1 cellular context compared by ENCODE assay signal in the genomic region with DNA sequence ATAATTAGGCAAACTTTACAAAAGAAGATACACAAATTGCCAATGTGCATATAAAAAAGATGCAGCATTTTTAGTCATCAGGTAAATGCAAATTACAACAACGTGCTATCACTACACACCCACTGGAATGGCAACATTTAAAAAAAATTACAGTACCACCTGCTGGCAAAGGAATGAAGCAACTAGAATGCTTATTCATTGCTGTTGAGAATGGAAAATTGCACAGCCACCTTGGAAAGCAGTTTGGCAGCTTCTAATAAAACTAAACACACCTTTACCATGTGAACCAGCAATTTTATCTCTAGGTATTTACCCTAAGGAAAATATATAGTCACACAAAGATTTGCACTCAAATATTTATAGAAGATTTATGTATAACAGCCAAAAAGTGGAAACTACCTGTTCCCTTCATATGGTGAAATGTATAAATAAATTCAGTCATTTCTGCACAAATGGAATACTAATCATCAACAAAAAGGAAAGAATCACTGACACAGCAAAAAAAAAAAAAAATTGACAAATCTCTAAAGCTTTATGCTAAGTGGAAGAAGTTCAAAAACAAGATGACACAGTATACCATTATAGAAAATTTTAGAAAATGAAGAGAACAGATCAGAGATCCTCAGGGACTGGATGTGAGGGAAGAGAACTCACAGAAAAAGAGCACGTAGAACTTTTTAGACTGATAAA.
TF ChIP-seq lines count a peak whose summit lies in the region.

No MANE protein-coding gene starts in this region.

TF ChIP-seq in GM23338, 12 proteins besides CTCF, POLR2A, EP300 and RAD21 (continued from another document):
- TF ChIP-seq, protein P1, sequence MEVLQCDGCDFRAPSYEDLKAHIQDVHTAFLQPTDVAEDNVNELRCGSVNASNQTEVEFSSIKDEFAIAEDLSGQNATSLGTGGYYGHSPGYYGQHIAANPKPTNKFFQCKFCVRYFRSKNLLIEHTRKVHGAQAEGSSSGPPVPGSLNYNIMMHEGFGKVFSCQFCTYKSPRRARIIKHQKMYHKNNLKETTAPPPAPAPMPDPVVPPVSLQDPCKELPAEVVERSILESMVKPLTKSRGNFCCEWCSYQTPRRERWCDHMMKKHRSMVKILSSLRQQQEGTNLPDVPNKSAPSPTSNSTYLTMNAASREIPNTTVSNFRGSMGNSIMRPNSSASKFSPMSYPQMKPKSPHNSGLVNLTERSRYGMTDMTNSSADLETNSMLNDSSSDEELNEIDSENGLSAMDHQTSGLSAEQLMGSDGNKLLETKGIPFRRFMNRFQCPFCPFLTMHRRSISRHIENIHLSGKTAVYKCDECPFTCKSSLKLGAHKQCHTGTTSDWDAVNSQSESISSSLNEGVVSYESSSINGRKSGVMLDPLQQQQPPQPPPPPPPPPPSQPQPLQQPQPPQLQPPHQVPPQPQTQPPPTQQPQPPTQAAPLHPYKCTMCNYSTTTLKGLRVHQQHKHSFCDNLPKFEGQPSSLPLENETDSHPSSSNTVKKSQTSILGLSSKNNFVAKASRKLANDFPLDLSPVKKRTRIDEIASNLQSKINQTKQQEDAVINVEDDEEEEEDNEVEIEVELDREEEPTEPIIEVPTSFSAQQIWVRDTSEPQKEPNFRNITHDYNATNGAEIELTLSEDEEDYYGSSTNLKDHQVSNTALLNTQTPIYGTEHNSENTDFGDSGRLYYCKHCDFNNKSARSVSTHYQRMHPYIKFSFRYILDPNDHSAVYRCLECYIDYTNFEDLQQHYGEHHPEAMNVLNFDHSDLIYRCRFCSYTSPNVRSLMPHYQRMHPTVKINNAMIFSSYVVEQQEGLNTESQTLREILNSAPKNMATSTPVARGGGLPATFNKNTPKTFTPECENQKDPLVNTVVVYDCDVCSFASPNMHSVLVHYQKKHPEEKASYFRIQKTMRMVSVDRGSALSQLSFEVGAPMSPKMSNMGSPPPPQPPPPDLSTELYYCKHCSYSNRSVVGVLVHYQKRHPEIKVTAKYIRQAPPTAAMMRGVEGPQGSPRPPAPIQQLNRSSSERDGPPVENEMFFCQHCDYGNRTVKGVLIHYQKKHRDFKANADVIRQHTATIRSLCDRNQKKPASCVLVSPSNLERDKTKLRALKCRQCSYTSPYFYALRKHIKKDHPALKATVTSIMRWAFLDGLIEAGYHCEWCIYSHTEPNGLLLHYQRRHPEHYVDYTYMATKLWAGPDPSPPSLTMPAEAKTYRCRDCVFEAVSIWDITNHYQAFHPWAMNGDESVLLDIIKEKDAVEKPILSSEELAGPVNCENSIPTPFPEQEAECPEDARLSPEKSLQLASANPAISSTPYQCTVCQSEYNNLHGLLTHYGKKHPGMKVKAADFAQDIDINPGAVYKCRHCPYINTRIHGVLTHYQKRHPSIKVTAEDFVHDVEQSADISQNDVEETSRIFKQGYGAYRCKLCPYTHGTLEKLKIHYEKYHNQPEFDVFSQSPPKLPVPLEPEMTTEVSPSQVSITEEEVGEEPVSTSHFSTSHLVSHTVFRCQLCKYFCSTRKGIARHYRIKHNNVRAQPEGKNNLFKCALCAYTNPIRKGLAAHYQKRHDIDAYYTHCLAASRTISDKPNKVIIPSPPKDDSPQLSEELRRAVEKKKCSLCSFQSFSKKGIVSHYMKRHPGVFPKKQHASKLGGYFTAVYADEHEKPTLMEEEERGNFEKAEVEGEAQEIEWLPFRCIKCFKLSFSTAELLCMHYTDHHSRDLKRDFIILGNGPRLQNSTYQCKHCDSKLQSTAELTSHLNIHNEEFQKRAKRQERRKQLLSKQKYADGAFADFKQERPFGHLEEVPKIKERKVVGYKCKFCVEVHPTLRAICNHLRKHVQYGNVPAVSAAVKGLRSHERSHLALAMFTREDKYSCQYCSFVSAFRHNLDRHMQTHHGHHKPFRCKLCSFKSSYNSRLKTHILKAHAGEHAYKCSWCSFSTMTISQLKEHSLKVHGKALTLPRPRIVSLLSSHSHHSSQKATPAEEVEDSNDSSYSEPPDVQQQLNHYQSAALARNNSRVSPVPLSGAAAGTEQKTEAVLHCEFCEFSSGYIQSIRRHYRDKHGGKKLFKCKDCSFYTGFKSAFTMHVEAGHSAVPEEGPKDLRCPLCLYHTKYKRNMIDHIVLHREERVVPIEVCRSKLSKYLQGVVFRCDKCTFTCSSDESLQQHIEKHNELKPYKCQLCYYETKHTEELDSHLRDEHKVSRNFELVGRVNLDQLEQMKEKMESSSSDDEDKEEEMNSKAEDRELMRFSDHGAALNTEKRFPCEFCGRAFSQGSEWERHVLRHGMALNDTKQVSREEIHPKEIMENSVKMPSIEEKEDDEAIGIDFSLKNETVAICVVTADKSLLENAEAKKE (CRISPR knock-in tag; IDR thresholded peaks at IDR 0.05), result no peak
- TF ChIP-seq, protein P2, sequence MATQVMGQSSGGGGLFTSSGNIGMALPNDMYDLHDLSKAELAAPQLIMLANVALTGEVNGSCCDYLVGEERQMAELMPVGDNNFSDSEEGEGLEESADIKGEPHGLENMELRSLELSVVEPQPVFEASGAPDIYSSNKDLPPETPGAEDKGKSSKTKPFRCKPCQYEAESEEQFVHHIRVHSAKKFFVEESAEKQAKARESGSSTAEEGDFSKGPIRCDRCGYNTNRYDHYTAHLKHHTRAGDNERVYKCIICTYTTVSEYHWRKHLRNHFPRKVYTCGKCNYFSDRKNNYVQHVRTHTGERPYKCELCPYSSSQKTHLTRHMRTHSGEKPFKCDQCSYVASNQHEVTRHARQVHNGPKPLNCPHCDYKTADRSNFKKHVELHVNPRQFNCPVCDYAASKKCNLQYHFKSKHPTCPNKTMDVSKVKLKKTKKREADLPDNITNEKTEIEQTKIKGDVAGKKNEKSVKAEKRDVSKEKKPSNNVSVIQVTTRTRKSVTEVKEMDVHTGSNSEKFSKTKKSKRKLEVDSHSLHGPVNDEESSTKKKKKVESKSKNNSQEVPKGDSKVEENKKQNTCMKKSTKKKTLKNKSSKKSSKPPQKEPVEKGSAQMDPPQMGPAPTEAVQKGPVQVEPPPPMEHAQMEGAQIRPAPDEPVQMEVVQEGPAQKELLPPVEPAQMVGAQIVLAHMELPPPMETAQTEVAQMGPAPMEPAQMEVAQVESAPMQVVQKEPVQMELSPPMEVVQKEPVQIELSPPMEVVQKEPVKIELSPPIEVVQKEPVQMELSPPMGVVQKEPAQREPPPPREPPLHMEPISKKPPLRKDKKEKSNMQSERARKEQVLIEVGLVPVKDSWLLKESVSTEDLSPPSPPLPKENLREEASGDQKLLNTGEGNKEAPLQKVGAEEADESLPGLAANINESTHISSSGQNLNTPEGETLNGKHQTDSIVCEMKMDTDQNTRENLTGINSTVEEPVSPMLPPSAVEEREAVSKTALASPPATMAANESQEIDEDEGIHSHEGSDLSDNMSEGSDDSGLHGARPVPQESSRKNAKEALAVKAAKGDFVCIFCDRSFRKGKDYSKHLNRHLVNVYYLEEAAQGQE (IDR thresholded peaks at IDR 0.05; ENCODE audit: unreplicated experiment), result no peak
- TF ChIP-seq ZNF331 (CRISPR knock-in tag; IDR thresholded peaks at IDR 0.05; ENCODE audit: low read depth) (no peak), CREB1 (CRISPR knock-in tag; IDR thresholded peaks at IDR 0.05; ENCODE audit: low read depth) (no peak), JUNB (IDR thresholded peaks at IDR 0.05; ENCODE audit: unreplicated experiment) (no peak), STAT1 (IDR thresholded peaks at IDR 0.05; ENCODE audit: unreplicated experiment) (no peak), EZH2 (IDR thresholded peaks at IDR 0.05; ENCODE audit: low read depth, unreplicated experiment) (no peak), POLR2AphosphoS5 (IDR thresholded peaks at IDR 0.05; ENCODE audit: low read depth) (no peak), ZNF114 (CRISPR knock-in tag; IDR thresholded peaks at IDR 0.05) (no peak)
- TF ChIP-seq, protein P3, sequence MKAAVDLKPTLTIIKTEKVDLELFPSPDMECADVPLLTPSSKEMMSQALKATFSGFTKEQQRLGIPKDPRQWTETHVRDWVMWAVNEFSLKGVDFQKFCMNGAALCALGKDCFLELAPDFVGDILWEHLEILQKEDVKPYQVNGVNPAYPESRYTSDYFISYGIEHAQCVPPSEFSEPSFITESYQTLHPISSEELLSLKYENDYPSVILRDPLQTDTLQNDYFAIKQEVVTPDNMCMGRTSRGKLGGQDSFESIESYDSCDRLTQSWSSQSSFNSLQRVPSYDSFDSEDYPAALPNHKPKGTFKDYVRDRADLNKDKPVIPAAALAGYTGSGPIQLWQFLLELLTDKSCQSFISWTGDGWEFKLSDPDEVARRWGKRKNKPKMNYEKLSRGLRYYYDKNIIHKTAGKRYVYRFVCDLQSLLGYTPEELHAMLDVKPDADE (IDR thresholded peaks at IDR 0.05), result no peak
TF ChIP-seq in GM23338: peak in this region for 0.
